17 cellular contexts compared by ENCODE assay signal in the genomic region with DNA sequence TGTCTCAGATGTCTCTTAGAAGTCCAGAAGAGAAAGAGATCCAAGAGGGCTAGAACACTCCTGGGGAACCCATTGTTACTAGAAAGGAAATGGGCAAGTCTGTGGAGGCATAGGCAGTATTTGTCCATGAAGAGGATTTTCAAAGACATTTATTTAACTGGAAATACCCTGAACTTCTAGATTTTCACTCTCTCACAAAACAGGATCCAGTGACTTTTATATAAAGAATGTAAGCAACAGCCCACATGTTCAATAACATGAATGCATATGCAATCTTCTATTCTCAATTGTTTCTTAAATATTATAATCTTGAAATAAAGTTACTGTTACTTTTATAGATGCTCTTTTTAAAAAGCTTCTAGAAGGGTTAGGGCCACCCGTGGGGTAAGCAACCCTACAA. TPM values are rescaled to one million over a fixed set of nuclear protein-coding genes. Genes with fewer than 3 reads are reported as not detected.
DNase-seq lines count a peak whose midpoint lies in the region; ATAC-seq and TF ChIP-seq lines count a peak whose summit lies in the region.
"Had no signal": no experiment of that assay in that cellular context is flagged by ENCODE, and none has a peak within 500 bp of the region (broad histone marks: within the 10 kb centered on the region; RNA-seq: fewer than 3 reads in every experiment).

No MANE protein-coding gene starts in this region.

- H3K56ac ChIP-seq in IMR-90 (ENCODE audit: extremely low read depth, insufficient read depth, low read length): no peak overlapping the region

- H4K91ac ChIP-seq in IMR-90 (ENCODE audit: insufficient read depth, low read depth, low read length): no peak overlapping the region

- POLR2A ChIA-PET in IMR-90 (lab: Charles Lee; ENCODE audit: unreplicated experiment): no interaction called here

- H3K4me1 ChIP-seq in IMR-90 (ENCODE audit: control insufficient read depth, insufficient read depth, low read length) (no peaks in the 10 kb centered on the region), gastrocnemius medialis (peaks cover 56 to 71% of the 10 kb centered on the region in 2 donors)
- H3K4me1 ChIP-seq: BE2C, Caco-2, HAP-1 had no signal

- no peak overlapping the region for H3K4ac ChIP-seq in IMR-90 (ENCODE audit: low read depth, low read length)

- no peaks in the 10 kb centered on the region for H3K9me3 Mint-ChIP-seq in chondrocyte (ENCODE audit: low read depth)

- in situ Hi-C loops in IMR-90 (cut with MboI; ENCODE audit: low sequenced_read_pairs): no loop called here
- in situ Hi-C loops in gastrocnemius medialis (cut with MboI; ENCODE audit: low sequenced_read_pairs in 4 of 4): loop anchor here in 1 of 4 donors (5.0 kb wide), 1 partner anchor 53 kb away; a partner anchor contains a TSS
- in situ Hi-C loops in GM13977 (cut with MboI; ENCODE audit: low pct_unique_long_range_greater_than_20kb, low sequenced_read_pairs, unreplicated experiment): no loop called here

- TF ChIP-seq RAD21 in IMR-90 (IDR thresholded peaks at IDR 0.05; ENCODE audit: low read length): no peak

- no peak for TF ChIP-seq POLR2A in IMR-90 (IDR thresholded peaks at IDR 0.05; ENCODE audit: low read depth, low read length)
- TF ChIP-seq POLR2A in gastrocnemius medialis (IDR thresholded peaks at IDR 0.05): no peak
- no peak for TF ChIP-seq POLR2A in GM18505 (IDR thresholded peaks at IDR 0.05; ENCODE audit: borderline replicate concordance, extremely low read depth, insufficient read depth, insufficient read length)

- H3K4me1 Mint-ChIP-seq in chondrocyte (ENCODE audit: low read depth): peaks cover 27% of the 10 kb centered on the region
- H3K4me1 Mint-ChIP-seq: CD4-positive, CD25-positive, alpha-beta regulatory T cell; CD8-positive, alpha-beta memory T cell had no signal

- H2AFZ ChIP-seq in IMR-90 (replicated peaks; ENCODE audit: low read length, poor library complexity): no peak overlapping the region

- no peak overlapping the region for H3K4me3 Mint-ChIP-seq in chondrocyte (ENCODE audit: unreplicated experiment)
- H3K4me3 Mint-ChIP-seq: CD4-positive, CD25-positive, alpha-beta regulatory T cell; CD8-positive, alpha-beta memory T cell had no signal

- no peak overlapping the region for H4K8ac ChIP-seq in IMR-90 (ENCODE audit: low read depth in 2 of 2, low read length in 2 of 2)

- CTCF ChIA-PET in IMR-90 (lab: Yijun Ruan, JAX): no interaction called here

- H3K27me3 Mint-ChIP-seq in chondrocyte (ENCODE audit: low read depth): no peaks in the 10 kb centered on the region
- H3K27me3 Mint-ChIP-seq: CD4-positive, CD25-positive, alpha-beta regulatory T cell had no signal

- no peak overlapping the region for H3K9ac ChIP-seq in IMR-90 (ENCODE audit: low read depth, low read length)
- H3K9ac ChIP-seq: KMS-11 had no signal

- H3K4me3 ChIP-seq in AG10803 (ENCODE audit: low read length) (no peak overlapping the region), IMR-90 (ENCODE audit: insufficient read depth, low read depth, low read length) (no peak overlapping the region), gastrocnemius medialis (no peak overlapping the region)
- H3K4me3 ChIP-seq: HAP-1 had no signal

- H3K27ac ChIP-seq in IMR-90 (ENCODE audit: insufficient read depth, low read length) (no peak overlapping the region), gastrocnemius medialis (peak overlapping the region; percentile 40 to 83 (median 46))
- H3K27ac ChIP-seq: KMS-11 had no signal

- peak overlapping the region; percentile 15 for H3K27ac Mint-ChIP-seq in chondrocyte (ENCODE audit: unreplicated experiment)
- H3K27ac Mint-ChIP-seq: CD8-positive, alpha-beta memory T cell had no signal

- no peak overlapping the region for H3K18ac ChIP-seq in IMR-90 (ENCODE audit: low read depth, low read length)

- no peak overlapping the region for H2BK5ac ChIP-seq in IMR-90 (ENCODE audit: low read depth, low read length, poor library complexity, severe bottlenecking)

- ATAC-seq in IMR-90 (ENCODE audit: low read depth): no peak
- no peak for ATAC-seq in gastrocnemius medialis
- no peak for ATAC-seq in GM18505 (IDR thresholded peaks at IDR 0.05; ENCODE audit: unreplicated experiment)

- no peak overlapping the region for H2AK5ac ChIP-seq in IMR-90 (ENCODE audit: low read depth, low read length)

- intact Hi-C loops in IMR-90 (cut with micrococcal nuclease): no loop called here
- intact Hi-C loops in gastrocnemius medialis (cut with DNase I; ENCODE audit: low total_unique reads): loop anchor here (5.0 kb wide), 1 partner anchor 57 kb away; no protein-coding TSS in a partner anchor

- no peaks in the 10 kb centered on the region for H3K79me1 ChIP-seq in IMR-90 (ENCODE audit: low read depth in 1 of 2, low read length in 2 of 2)

- WGBS in IMR-90 (ENCODE audit: extremely low coverage in 2 of 2, insufficient read length in 1 of 2), 2 experiments: no CpG with 5 or more reads among the region's 1 CpG

- no peaks in the 10 kb centered on the region for H4K20me1 ChIP-seq in IMR-90 (ENCODE audit: insufficient read depth, low read length)

- no peak overlapping the region for H2BK20ac ChIP-seq in IMR-90 (ENCODE audit: low read depth, low read length)

- no peak overlapping the region for H3K4me2 ChIP-seq in IMR-90 (ENCODE audit: low read depth, low read length)
- H3K4me2 ChIP-seq: KMS-11 had no signal

- peaks cover 5% of the 10 kb centered on the region for H3K36me3 Mint-ChIP-seq in chondrocyte (ENCODE audit: low read depth)
- H3K36me3 Mint-ChIP-seq: CD4-positive, CD25-positive, alpha-beta regulatory T cell; CD8-positive, alpha-beta memory T cell had no signal

- H2BK15ac ChIP-seq in IMR-90 (ENCODE audit: low read depth, low read length): no peak overlapping the region

- H4K5ac ChIP-seq in IMR-90 (ENCODE audit: low read depth, low read length): no peak overlapping the region

- H3K27me3 ChIP-seq in IMR-90 (ENCODE audit: control insufficient read depth, insufficient read depth, low read length): no peaks in the 10 kb centered on the region
- no peaks in the 10 kb centered on the region for H3K27me3 ChIP-seq in gastrocnemius medialis
- H3K27me3 ChIP-seq: BE2C had no signal

- H3K9me3 ChIP-seq in IMR-90 (ENCODE audit: control insufficient read depth, insufficient read depth, low read length) (no peaks in the 10 kb centered on the region), gastrocnemius medialis (no peaks in the 10 kb centered on the region)
- H3K9me3 ChIP-seq: BE2C, Caco-2, HAP-1 had no signal

- no peak overlapping the region for H3K14ac ChIP-seq in IMR-90 (replicated peaks; ENCODE audit: low read depth, low read length)

- H3K36me3 ChIP-seq in IMR-90 (ENCODE audit: control insufficient read depth, insufficient read depth, low read length) (no peaks in the 10 kb centered on the region), gastrocnemius medialis (peaks cover 0 to 9% of the 10 kb centered on the region in 2 donors)
- H3K36me3 ChIP-seq: BE2C, HAP-1 had no signal

- BruUV-seq in IMR-90 (replicated peaks; lab: Mats Ljungman, UMichigan): no TSS peak

- H3K9me1 ChIP-seq in IMR-90 (ENCODE audit: insufficient read depth, low read length): no peaks in the 10 kb centered on the region

- dilution Hi-C loops in IMR-90 (cut with HindIII; ENCODE audit: low sequenced_read_pairs, unreplicated experiment): no loop called here

- DNase-seq in AG10803 (ENCODE audit: low read depth) (peak; percentile 18), IMR-90 (peak; percentile 28), chondrocyte (ENCODE audit: low spot score) (no peak), gastrocnemius medialis (no peak), COLO668 (lab: John Stamatoyannopoulos, UW; ENCODE audit: unreplicated experiment) (no peak), NCI-H2227 (lab: John Stamatoyannopoulos, UW; ENCODE audit: unreplicated experiment) (no peak), GM13977 (ENCODE audit: low spot score) (no peak)
- DNase-seq: 8988T; BE2C; C1 segment of cervical spinal cord; Caco-2; CD4-positive, CD25-positive, alpha-beta regulatory T cell; CD8-positive, alpha-beta memory T cell; GDM1 had no signal

- no peak overlapping the region for H2BK120ac ChIP-seq in IMR-90 (ENCODE audit: low read depth, low read length)

- TF ChIP-seq CTCF in AG10803 (conservative IDR thresholded peaks at IDR 0.05; ENCODE audit: low read length): no peak
- TF ChIP-seq CTCF in IMR-90 (conservative IDR thresholded peaks at IDR 0.05; ENCODE audit: low read depth, low read length): no peak
- no peak for TF ChIP-seq CTCF in chondrocyte (IDR thresholded peaks at IDR 0.05)
- no peak for TF ChIP-seq CTCF in gastrocnemius medialis (IDR thresholded peaks at IDR 0.05 in 4 of 5, conservative IDR thresholded peaks at IDR 0.05 in 1 of 5)
- no peak for TF ChIP-seq CTCF in GM13977 (IDR thresholded peaks at IDR 0.05; ENCODE audit: extremely low read depth, insufficient read depth, missing control alignments)

- H2AK9ac ChIP-seq in IMR-90 (replicated peaks; ENCODE audit: low read depth, low read length, poor library complexity): no peak overlapping the region

- H3K23ac ChIP-seq in IMR-90 (ENCODE audit: low read depth, low read length): no peak overlapping the region

TF ChIP-seq in IMR-90, 13 proteins besides CTCF, POLR2A, EP300 and RAD21:
- TF ChIP-seq MXI1 (IDR thresholded peaks at IDR 0.05; ENCODE audit: borderline replicate concordance, low read depth, low read length) (no peak), RFX5 (IDR thresholded peaks at IDR 0.05; ENCODE audit: low read depth, low read length) (no peak)
TF ChIP-seq in IMR-90: peak in this region for 0.

RNA-seq across cellular contexts. Expression of a gene that starts 53.4 kb away (rescaled TPM):
- total RNA-seq in IMR-90 (2012; rRNA removed): not detected in 2 replicates
- not detected in 2 replicates for polyA plus RNA-seq in IMR-90 (2012; rRNA removed)
- not detected in 2 replicates for polyA plus RNA-seq in IMR-90 (2012; cell fraction: cytosol; rRNA removed)
- 0.02 TPM in 1 of 2 replicates, not detected in the other for polyA plus RNA-seq in IMR-90 (2012; cell fraction: nucleus; rRNA removed; ENCODE audit: low replicate concordance)
- total RNA-seq in chondrocyte: 4.9 to 41.0 TPM (median 37.9 TPM) in 3 replicates
- 100 to 1,000 TPM in 3 of 4 donors, 10 to 100 TPM in 1; 91.4 to 275 (median 245) TPM for total RNA-seq in gastrocnemius medialis
- total RNA-seq: CD4-positive, CD25-positive, alpha-beta regulatory T cell; CD8-positive, alpha-beta memory T cell had no signal
- polyA plus RNA-seq: CD4-positive, CD25-positive, alpha-beta regulatory T cell; CD8-positive, alpha-beta memory T cell had no signal

Comparison
In these comparisons a context has a peak if more than half of its experiments do, and no peak if none do; other contexts are left out.
1. DNase-seq: peak in AG10803 (single experiment) and IMR-90 (single experiment); none in chondrocyte (single experiment), gastrocnemius medialis (0 of 2), COLO668 (single experiment), NCI-H2227 (single experiment) and GM13977 (single experiment).